Comparison of ENCODE assay signal across 30 cellular contexts in the genomic region with DNA sequence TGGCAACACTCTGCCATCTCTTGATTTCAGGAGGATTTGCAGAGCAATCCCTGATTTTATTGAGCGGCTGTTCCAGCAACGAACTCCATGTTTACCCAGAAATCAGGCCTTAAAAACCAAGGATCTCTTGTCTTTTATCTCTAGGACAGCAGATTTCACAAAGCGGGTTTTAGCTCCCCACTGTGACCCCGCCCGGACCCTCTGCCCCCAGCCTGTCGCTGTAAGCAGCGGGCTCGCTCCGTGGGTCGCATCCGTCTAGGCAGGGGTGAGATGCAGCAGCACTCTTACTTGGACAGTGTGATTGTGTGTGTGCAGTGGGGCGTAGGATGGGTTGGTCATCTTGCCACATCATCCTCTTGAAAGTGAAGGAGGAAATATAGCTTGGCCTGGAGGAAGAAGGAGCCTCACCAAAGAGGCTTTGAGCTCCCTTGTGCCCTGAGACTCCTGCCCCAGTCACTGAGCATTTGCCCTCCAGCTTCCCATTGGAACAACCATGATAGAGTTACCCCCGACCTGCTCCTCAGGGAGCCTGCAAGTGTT.
"Had no signal": no experiment of that assay in that cellular context is flagged by ENCODE, and none has a peak within 500 bp of the region (broad histone marks: within the 10 kb centered on the region; RNA-seq: fewer than 3 reads in every experiment).

No MANE protein-coding gene starts in this region.

- H3K9me3 Mint-ChIP-seq: activated B cell treated with CpG ODN at 0.5 μM for 24 hours; activated naive CD4-positive, alpha-beta T cell treated with anti-CD3 and anti-CD28 coated beads, Interleukin-2, amount 50 U/mL, for 72 hours; activated T-cell treated with anti-CD3 and anti-CD28 coated beads, Interleukin-2, amount 50 U/mL, for 24 hours; activated T-helper 17 cell treated with anti-CD3 and anti-CD28 coated beads, Interleukin-2, amount 50 U/mL, for 72 hours; central memory CD8-positive, alpha-beta T cell; stimulated activated memory B cell treated with anti-CD40 and anti-IgM and Interleukin-4, amounts not matched to agents 10 μg/mL and 1 μg/mL and 100 μg/mL, for 72 hours had no signal

- H3K36me3 Mint-ChIP-seq: activated naive CD4-positive, alpha-beta T cell treated with anti-CD3 and anti-CD28 coated beads, Interleukin-2, amount 50 U/mL, for 72 hours; stimulated activated memory B cell treated with anti-CD40 and anti-IgM and Interleukin-4, amounts not matched to agents 10 μg/mL and 1 μg/mL and 100 μg/mL, for 72 hours had no signal

- H3K9me3 ChIP-seq: esophagus squamous epithelium, gastrocnemius medialis, lower lobe of right lung, mucosa of descending colon, neutrophil, pancreas, psoas muscle, right lobe of liver, stomach, suprapubic skin, tibial nerve had no signal

- H3K27ac ChIP-seq: esophagus squamous epithelium, gastrocnemius medialis, lower lobe of right lung, neutrophil, pancreas, psoas muscle, right lobe of liver, skin epidermis, stomach, suprapubic skin, tibial nerve had no signal

- H3K36me3 ChIP-seq: esophagus squamous epithelium, gastrocnemius medialis, lower lobe of right lung, neutrophil, pancreas, right lobe of liver, stomach, suprapubic skin, tibial nerve had no signal

- H3K27ac Mint-ChIP-seq: activated B cell treated with CpG ODN at 0.5 μM for 24 hours; activated CD4-positive, alpha-beta T cell treated with anti-CD3 and anti-CD28 coated beads for 36 hours; activated naive CD4-positive, alpha-beta T cell treated with anti-CD3 and anti-CD28 coated beads, Interleukin-2, amount 50 U/mL, for 72 hours had no signal

- ATAC-seq: gastrocnemius medialis; left lobe of liver; lower lobe of right lung; mucosa of descending colon; pancreas; psoas muscle; right lobe of liver; stimulated activated memory B cell treated with anti-CD40 and anti-IgM and Interleukin-4, amounts not matched to agents 10 μg/mL and 1 μg/mL and 100 μg/mL, for 72 hours had no signal

- FAIRE-seq: colon, pancreas had no signal

- H3K4me1 ChIP-seq: esophagus squamous epithelium, lower lobe of right lung, pancreas, psoas muscle, stomach, suprapubic skin, tibial nerve had no signal

- DNase-seq: activated B cell treated with CpG ODN at 0.5 μM for 24 hours; activated CD4-positive, alpha-beta T cell treated with anti-CD3 and anti-CD28 coated beads for 36 hours; activated CD4-positive, alpha-beta T cell treated with anti-CD3 and anti-CD28 coated beads, Interleukin-2, amount 50 U/mL, for 4 hours; activated CD8-positive, alpha-beta memory T cell treated with anti-CD3 and anti-CD28 coated beads for 24 hours; activated CD8-positive, alpha-beta memory T cell treated with anti-CD3 and anti-CD28 coated beads, Interleukin-2, amount 50 U/mL, for 4 hours; activated T-cell treated with anti-CD3 and anti-CD28 coated beads, Interleukin-2, amount 50 U/mL, for 24 hours; aorta; esophagus squamous epithelium; gastrocnemius medialis; head of caudate nucleus; islet precursor cell; lower lobe of right lung; mesendoderm; mucosa of descending colon; pancreas; psoas muscle; right lobe of liver; stimulated activated CD4-positive, alpha-beta T cell treated with anti-CD3 and anti-CD28 coated beads, Interleukin-2, amount 100 ng/mL, for 24 hours; stomach; T-helper 9 cell had no signal

- H3K4me3 ChIP-seq: esophagus squamous epithelium, gastrocnemius medialis, lower lobe of right lung, mucosa of descending colon, pancreas, psoas muscle, right lobe of liver, skin epidermis, stomach, suprapubic skin, tibial nerve had no signal

- H3K4me3 Mint-ChIP-seq: activated B cell treated with CpG ODN at 0.5 μM for 24 hours; activated CD4-positive, alpha-beta T cell treated with anti-CD3 and anti-CD28 coated beads for 36 hours; activated T-cell treated with anti-CD3 and anti-CD28 coated beads, Interleukin-2, amount 50 U/mL, for 24 hours; activated T-helper 17 cell treated with anti-CD3 and anti-CD28 coated beads, Interleukin-2, amount 50 U/mL, for 72 hours; central memory CD8-positive, alpha-beta T cell; stimulated activated memory B cell treated with anti-CD40 and anti-IgM and Interleukin-4, amounts not matched to agents 10 μg/mL and 1 μg/mL and 100 μg/mL, for 72 hours had no signal

- H3K27me3 ChIP-seq: gastrocnemius medialis, neutrophil, pancreas, right lobe of liver had no signal
